In the genomic region with DNA sequence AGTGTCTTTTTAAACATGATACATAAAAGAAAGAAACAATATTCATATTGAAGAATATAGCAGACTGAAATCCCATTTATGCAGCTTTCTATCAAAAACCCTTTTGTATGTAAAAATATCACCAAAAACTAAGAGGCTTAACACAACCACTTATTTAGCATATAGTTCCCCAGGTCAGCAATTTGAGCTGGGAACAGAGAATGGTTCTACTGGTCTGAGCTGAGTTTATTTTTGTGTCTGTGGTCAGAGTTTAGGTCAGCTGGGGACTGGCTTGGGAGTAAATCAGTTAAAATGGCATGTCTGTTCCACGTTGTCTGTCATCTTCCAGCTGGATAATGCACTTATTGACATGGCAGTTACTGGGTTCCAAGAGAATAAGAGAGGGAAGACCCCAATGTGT, we compare ENCODE assay signal across 27 cellular contexts.
"Had no signal": no experiment of that assay in that cellular context is flagged by ENCODE, and none has a peak within 500 bp of the region (broad histone marks: within the 10 kb centered on the region; RNA-seq: fewer than 3 reads in every experiment).

No MANE protein-coding gene starts in this region.

- ATAC-seq: activated CD4-positive, CD25-positive, alpha-beta regulatory T cell treated with anti-CD3 and anti-CD28 coated beads, Interleukin-2, amount 50 U/mL, for 24 hours; activated CD8-positive, alpha-beta T cell treated with anti-CD3 and anti-CD28 coated beads for 36 hours; activated T-cell treated with anti-CD3 and anti-CD28 coated beads, Interleukin-2, amount 50 U/mL, for 4 hours; activated T-helper 17 cell treated with anti-CD3 and anti-CD28 coated beads, Interleukin-2, amount 50 U/mL, for 72 hours; body of pancreas; effector memory CD8-positive, alpha-beta T cell; T-cell had no signal

- H3K4me3 ChIP-seq: body of pancreas, esophagus muscularis mucosa had no signal

- H3K27me3 ChIP-seq: body of pancreas, esophagus muscularis mucosa had no signal

- H3K4me1 ChIP-seq: body of pancreas, esophagus muscularis mucosa had no signal

- H3K27ac ChIP-seq: body of pancreas, esophagus muscularis mucosa, WERI-Rb-1 had no signal

- DNase-seq: activated B cell treated with CpG ODN at 0.5 μM for 24 hours; activated CD4-positive, alpha-beta T cell treated with anti-CD3 and anti-CD28 coated beads for 48 hours; activated CD4-positive, alpha-beta T cell treated with anti-CD3 and anti-CD28 coated beads, Interleukin-2, amount 50 U/mL, for 1 hour; activated CD4-positive, alpha-beta T cell treated with anti-CD3 and anti-CD28 coated beads, Interleukin-2, amount 50 U/mL, for 48 hours; activated CD8-positive, alpha-beta memory T cell treated with anti-CD3 and anti-CD28 coated beads for 24 hours; activated CD8-positive, alpha-beta T cell treated with anti-CD3 and anti-CD28 coated beads for 36 hours; activated effector memory CD4-positive, alpha-beta T cell treated with Interleukin-2 at 50 U/mL for 16 hours; activated gamma-delta T cell treated with Interleukin-2 at 50 U/mL for 16 hours; activated naive CD4-positive, alpha-beta T cell treated with anti-CD3 and anti-CD28 coated beads, Interleukin-2, amount 50 U/mL, for 16 hours; activated naive CD4-positive, alpha-beta T cell treated with Interleukin-2 at 50 U/mL for 16 hours; activated T-cell treated with anti-CD3 and anti-CD28 coated beads, Interleukin-2, amount 50 U/mL, for 4 hours; amniotic stem cell; anterior cingulate cortex; body of pancreas; caudate nucleus; cortex of kidney; dermis blood vessel endothelial cell; effector CD4-positive, alpha-beta T cell; effector memory CD8-positive, alpha-beta T cell; erythroblast; head of caudate nucleus; T-cell; T-helper 9 cell; WERI-Rb-1 had no signal

- H3K36me3 ChIP-seq: esophagus muscularis mucosa, WERI-Rb-1 had no signal
